In genomic region chr22:26170795-26171194, GRCh38 we compare ENCODE assay signal across 12 cellular contexts. TPM values are rescaled to one million over a fixed set of nuclear protein-coding genes. Genes with fewer than 3 reads are reported as not detected.
A peak's percentile ranks its signal among the peaks of the same experiment; 100 is the strongest.
DNase-seq lines count a peak whose midpoint lies in the region; ATAC-seq, FAIRE-seq and TF ChIP-seq lines count a peak whose summit lies in the region.
"Had no signal": no experiment of that assay in that cellular context is flagged by ENCODE, and none has a peak within 500 bp of the region (broad histone marks: within the 10 kb centered on the region; RNA-seq: fewer than 3 reads in every experiment).

No MANE protein-coding gene starts in this region.

- no peak for TF ChIP-seq POLR2A in A549 (IDR thresholded peaks at IDR 0.05; ENCODE audit: low read length)

- no peak overlapping the region for H3K4me2 ChIP-seq in A549

- H3K36me3 ChIP-seq in left ventricle myocardium inferior (no peaks in the 10 kb centered on the region), brain microvascular endothelial cell (replicated peaks) (no peaks in the 10 kb centered on the region)
- H3K36me3 ChIP-seq: breast epithelium had no signal

- FAIRE-seq in A549 (lab: Jason Lieb, UNC) = no peak

- POLR2A ChIA-PET in A549 (lab: Yijun Ruan, JAX) = no interaction called here

- no peak overlapping the region for H3K27ac ChIP-seq in A549
- no peak overlapping the region for H3K27ac ChIP-seq in left ventricle myocardium inferior (replicated peaks)
- H3K27ac ChIP-seq in brain microvascular endothelial cell = no peak overlapping the region
- H3K27ac ChIP-seq: breast epithelium, parathyroid adenoma had no signal

- H3K9me3 ChIP-seq in A549 (no peaks in the 10 kb centered on the region), left ventricle myocardium inferior (replicated peaks) (no peaks in the 10 kb centered on the region)
- H3K9me3 ChIP-seq: breast epithelium had no signal

- TF ChIP-seq EP300 in A549 (IDR thresholded peaks at IDR 0.05) = no peak

- H3K27me3 ChIP-seq in left ventricle myocardium inferior (ENCODE audit: low read depth) (peaks cover 100% of the 10 kb centered on the region), brain microvascular endothelial cell (replicated peaks) (peaks cover 24% of the 10 kb centered on the region)

- H3K4me1 ChIP-seq in A549 (no peaks in the 10 kb centered on the region), left ventricle myocardium inferior (peaks cover 20% of the 10 kb centered on the region)
- H3K4me1 ChIP-seq: parathyroid adenoma had no signal

- TF ChIP-seq CTCF in A549 (IDR thresholded peaks at IDR 0.05) (no peak), left ventricle myocardium inferior (IDR thresholded peaks at IDR 0.05; ENCODE audit: borderline replicate concordance) (no peak), brain microvascular endothelial cell (IDR thresholded peaks at IDR 0.05; ENCODE audit: low read depth, low read length, missing control alignments) (no peak)

- ATAC-seq in A549 = no peak
- ATAC-seq in GM19023 (IDR thresholded peaks at IDR 0.05; ENCODE audit: unreplicated experiment) = no peak
- ATAC-seq in GM21367 (IDR thresholded peaks at IDR 0.05; ENCODE audit: unreplicated experiment) = no peak
- ATAC-seq: Panc1 had no signal

- CTCF ChIA-PET in A549 (lab: Yijun Ruan, JAX) = interaction anchor here (2.1 to 2.4 kb wide), 2 partner anchors 10 to 17 kb away, joined by 14 to 20 read pairs; no protein-coding TSS in a partner anchor

- 28% methylated on average over 9 of the region's 12 CpGs for WGBS in A549 (ENCODE audit: missing lambda C conversion rate)

- H3K4me3 ChIP-seq in A549 (no peak overlapping the region), left ventricle myocardium inferior (no peak overlapping the region), brain microvascular endothelial cell (ENCODE audit: low read depth, low read length) (no peak overlapping the region)

- no peak for DNase-seq in A549 (ENCODE audit: low read depth in 1 of 2, low spot score in 1 of 2)
- DNase-seq in G401 (ENCODE audit: low spot score) = peak; percentile 67
- DNase-seq in NCI-H526 treated with DMSO at 0.1 percent for 48 hours (lab: John Stamatoyannopoulos, UW) = peak; percentile 24
- DNase-seq in left ventricle myocardium inferior = peak; percentile 13
- DNase-seq in HT-29 (ENCODE audit: low spot score) = no peak
- DNase-seq in brain microvascular endothelial cell = no peak
- DNase-seq: activated CD8-positive, alpha-beta memory T cell treated with anti-CD3 and anti-CD28 coated beads for 24 hours had no signal

- intact Hi-C loops in left ventricle myocardium inferior (cut with micrococcal nuclease) = no loop called here

- in situ Hi-C loops in G401 (cut with HindIII; ENCODE audit: low sequenced_read_pairs) (no loop called here), brain microvascular endothelial cell (cut with HindIII; ENCODE audit: low pct_ligation_motif_present, low sequenced_read_pairs) (no loop called here)

- TF ChIP-seq RAD21 in A549 (conservative IDR thresholded peaks at IDR 0.05 in 1 of 2, IDR thresholded peaks at IDR 0.05 in 1 of 2) = no peak

TF ChIP-seq in A549, 52 proteins besides CTCF, POLR2A, EP300 and RAD21:
- TF ChIP-seq HEYL (CRISPR knock-in tag; IDR thresholded peaks at IDR 0.05) (no peak), TFCP2L1 (CRISPR knock-in tag; IDR thresholded peaks at IDR 0.05) (no peak), REST (IDR thresholded peaks at IDR 0.05) (peak; percentile 79)
TF ChIP-seq in A549: peak in this region for 1.

RNA-seq across cellular contexts. Expression of gene SEZ6L, which starts 1.5 kb away (rescaled TPM):
- polyA plus RNA-seq in A549 (2011; rRNA removed) (not detected in 2 replicates), A549 (2017; fragmentation: RNase III; extraction: RNeasy Plus Mini Kit Qiagen cat#74134 plus additional on column Dnase treatment) (not detected in 3 replicates)
- polyA plus RNA-seq in A549 (2012; cell fraction: cytosol; rRNA removed) = not detected in 2 replicates
- polyA plus RNA-seq in A549 (2012; cell fraction: nucleus; rRNA removed) = not detected in 2 replicates
- polyA minus RNA-seq in A549 (2011; rRNA and poly(A)+ RNA removed) = not detected in 2 replicates
- not detected in 2 replicates for total RNA-seq in G401 (2014; rRNA removed; shearing (Covaris generic))
- 0.16 TPM for total RNA-seq in left ventricle myocardium inferior
- total RNA-seq in HT-29 (2014; rRNA removed; shearing (Covaris generic)) = not detected in 2 replicates

Comparison
In these comparisons a context has a peak if more than half of its experiments do, and no peak if none do; other contexts are left out.
1. DNase-seq: peak in G401 (single experiment), NCI-H526 treated with DMSO at 0.1 percent for 48 hours (single experiment) and left ventricle myocardium inferior (single experiment); none in A549 (0 of 2), HT-29 (single experiment) and brain microvascular endothelial cell (single experiment).